1 cellular context compared by ENCODE assay signal in genomic region chr13:71866173-71867091, GRCh38.
TF ChIP-seq lines count a peak whose summit lies in the region.

No MANE protein-coding gene starts in this region.

TF ChIP-seq in A549, 52 proteins besides CTCF, POLR2A, EP300 and RAD21 (continued from another document):
- TF ChIP-seq REST (IDR thresholded peaks at IDR 0.05) = no peak
- TF ChIP-seq ZNF302 (CRISPR knock-in tag; IDR thresholded peaks at IDR 0.05) = no peak
- TF ChIP-seq KDM5A (IDR thresholded peaks at IDR 0.05) = no peak
- TF ChIP-seq, protein P1, sequence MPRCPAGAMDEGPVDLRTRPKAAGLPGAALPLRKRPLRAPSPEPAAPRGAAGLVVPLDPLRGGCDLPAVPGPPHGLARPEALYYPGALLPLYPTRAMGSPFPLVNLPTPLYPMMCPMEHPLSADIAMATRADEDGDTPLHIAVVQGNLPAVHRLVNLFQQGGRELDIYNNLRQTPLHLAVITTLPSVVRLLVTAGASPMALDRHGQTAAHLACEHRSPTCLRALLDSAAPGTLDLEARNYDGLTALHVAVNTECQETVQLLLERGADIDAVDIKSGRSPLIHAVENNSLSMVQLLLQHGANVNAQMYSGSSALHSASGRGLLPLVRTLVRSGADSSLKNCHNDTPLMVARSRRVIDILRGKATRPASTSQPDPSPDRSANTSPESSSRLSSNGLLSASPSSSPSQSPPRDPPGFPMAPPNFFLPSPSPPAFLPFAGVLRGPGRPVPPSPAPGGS (IDR thresholded peaks at IDR 0.05) = no peak
- no peak for TF ChIP-seq RNF2 (IDR thresholded peaks at IDR 0.05; ENCODE audit: borderline replicate concordance, low read depth)
- no peak for TF ChIP-seq HOXB13 (CRISPR knock-in tag; IDR thresholded peaks at IDR 0.05; ENCODE audit: low read depth)
- no peak for TF ChIP-seq FOSB (CRISPR knock-in tag; IDR thresholded peaks at IDR 0.05)
